ENCODE assay signal across 1 cellular context in the genomic region with DNA sequence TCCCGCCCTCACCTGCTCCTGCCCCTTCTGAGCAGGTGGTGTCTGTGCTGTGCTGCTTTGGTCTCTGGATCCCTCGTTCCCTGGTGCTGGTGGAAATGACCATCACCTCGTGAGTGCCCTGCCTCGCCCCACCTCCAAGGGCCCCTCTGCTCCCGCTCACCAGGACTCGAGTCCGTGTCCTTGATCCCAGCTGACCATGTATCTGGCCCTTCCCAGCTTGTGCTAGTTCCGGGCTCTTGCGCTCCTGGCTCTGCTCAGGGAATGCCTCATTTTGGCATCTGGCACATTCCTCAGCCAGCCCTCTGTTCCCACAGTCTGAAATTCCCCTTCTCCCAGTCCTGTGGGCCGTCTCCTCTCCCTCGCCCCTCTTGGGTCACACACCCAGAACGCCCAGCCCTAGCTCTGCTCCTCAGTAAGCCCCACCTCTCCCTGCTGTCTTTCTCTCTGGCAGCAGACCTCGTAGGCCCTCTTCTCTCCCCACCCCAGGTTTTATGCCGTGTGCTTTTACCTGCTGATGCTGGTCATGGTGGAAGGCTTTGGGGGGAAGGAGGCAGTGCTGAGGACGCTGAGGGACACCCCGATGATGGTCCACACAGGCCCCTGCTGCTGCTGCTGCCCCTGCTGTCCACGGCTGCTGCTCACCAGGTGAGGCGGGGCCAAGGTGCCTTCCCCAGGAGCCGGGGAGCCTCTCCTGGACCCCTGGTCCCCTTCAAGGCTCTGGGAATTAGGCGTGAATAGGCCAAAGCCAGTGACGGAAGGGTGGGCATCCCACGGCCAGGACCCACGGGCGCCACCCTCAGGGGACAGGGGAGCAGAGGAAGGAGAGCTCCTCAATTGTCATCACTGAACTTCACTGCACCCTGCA.
TF ChIP-seq lines count a peak whose summit lies in the region.

No MANE protein-coding gene starts in this region.

TF ChIP-seq in HepG2, 621 proteins besides CTCF, POLR2A, EP300 and RAD21 (continued from another document and continues in another):
- peak; percentile 81 for TF ChIP-seq TFDP1 (CRISPR knock-in tag; IDR thresholded peaks at IDR 0.05; ENCODE audit: borderline replicate concordance)
- no peak for TF ChIP-seq ZNF337 (CRISPR knock-in tag; IDR thresholded peaks at IDR 0.05; ENCODE audit: borderline replicate concordance, low read depth)
- TF ChIP-seq ZNF609 (CRISPR knock-in tag; IDR thresholded peaks at IDR 0.05; ENCODE audit: borderline replicate concordance), result peak; percentile 53; the same call in 1 of the 2 replicates
- TF ChIP-seq HNRNPH1 (optimal IDR thresholded peaks at IDR 0.05; ENCODE audit: low read depth, low read length), result no peak
- TF ChIP-seq, protein P1, sequence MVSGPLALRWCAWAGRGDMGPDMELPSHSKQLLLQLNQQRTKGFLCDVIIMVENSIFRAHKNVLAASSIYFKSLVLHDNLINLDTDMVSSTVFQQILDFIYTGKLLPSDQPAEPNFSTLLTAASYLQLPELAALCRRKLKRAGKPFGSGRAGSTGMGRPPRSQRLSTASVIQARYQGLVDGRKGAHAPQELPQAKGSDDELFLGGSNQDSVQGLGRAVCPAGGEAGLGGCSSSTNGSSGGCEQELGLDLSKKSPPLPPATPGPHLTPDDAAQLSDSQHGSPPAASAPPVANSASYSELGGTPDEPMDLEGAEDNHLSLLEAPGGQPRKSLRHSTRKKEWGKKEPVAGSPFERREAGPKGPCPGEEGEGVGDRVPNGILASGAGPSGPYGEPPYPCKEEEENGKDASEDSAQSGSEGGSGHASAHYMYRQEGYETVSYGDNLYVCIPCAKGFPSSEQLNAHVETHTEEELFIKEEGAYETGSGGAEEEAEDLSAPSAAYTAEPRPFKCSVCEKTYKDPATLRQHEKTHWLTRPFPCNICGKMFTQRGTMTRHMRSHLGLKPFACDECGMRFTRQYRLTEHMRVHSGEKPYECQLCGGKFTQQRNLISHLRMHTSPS (CRISPR knock-in tag; IDR thresholded peaks at IDR 0.05; ENCODE audit: low read depth), result peak; percentile 28; the same call in 1 of the 2 replicates
- no peak for TF ChIP-seq PTBP1 (IDR thresholded peaks at IDR 0.05; ENCODE audit: low read depth, low read length, poor library complexity, severe bottlenecking)
- TF ChIP-seq RXRA (CRISPR knock-in tag; IDR thresholded peaks at IDR 0.05), result peak; percentile 77
- TF ChIP-seq, protein P2, sequence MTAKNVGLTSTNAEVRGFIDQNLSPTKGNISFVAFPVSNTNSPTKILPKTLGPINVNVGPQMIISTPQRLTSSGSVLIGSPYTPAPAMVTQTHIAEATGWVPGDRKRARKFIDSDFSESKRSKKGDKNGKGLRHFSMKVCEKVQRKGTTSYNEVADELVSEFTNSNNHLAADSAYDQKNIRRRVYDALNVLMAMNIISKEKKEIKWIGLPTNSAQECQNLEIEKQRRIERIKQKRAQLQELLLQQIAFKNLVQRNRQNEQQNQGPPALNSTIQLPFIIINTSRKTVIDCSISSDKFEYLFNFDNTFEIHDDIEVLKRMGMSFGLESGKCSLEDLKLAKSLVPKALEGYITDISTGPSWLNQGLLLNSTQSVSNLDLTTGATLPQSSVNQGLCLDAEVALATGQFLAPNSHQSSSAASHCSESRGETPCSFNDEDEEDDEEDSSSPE (CRISPR knock-in tag; IDR thresholded peaks at IDR 0.05), result peak; percentile 81
- TF ChIP-seq ZNF619 (CRISPR knock-in tag; IDR thresholded peaks at IDR 0.05), result peak; percentile 55; the same call in 1 of the 2 replicates
- TF ChIP-seq FOXA3 (CRISPR knock-in tag; IDR thresholded peaks at IDR 0.05), result 0 out of 2 replicates have a peak, but pooled peaks have one; percentile 40
- TF ChIP-seq MYPOP (CRISPR knock-in tag; IDR thresholded peaks at IDR 0.05), result peak; percentile 61; the same call in 1 of the 2 replicates
- TF ChIP-seq PRPF4 (IDR thresholded peaks at IDR 0.05; ENCODE audit: low read depth, low read length, poor library complexity, severe bottlenecking), result no peak
- peak; percentile 91 for TF ChIP-seq ZNF768 (CRISPR knock-in tag; IDR thresholded peaks at IDR 0.05)
- TF ChIP-seq, protein P3, sequence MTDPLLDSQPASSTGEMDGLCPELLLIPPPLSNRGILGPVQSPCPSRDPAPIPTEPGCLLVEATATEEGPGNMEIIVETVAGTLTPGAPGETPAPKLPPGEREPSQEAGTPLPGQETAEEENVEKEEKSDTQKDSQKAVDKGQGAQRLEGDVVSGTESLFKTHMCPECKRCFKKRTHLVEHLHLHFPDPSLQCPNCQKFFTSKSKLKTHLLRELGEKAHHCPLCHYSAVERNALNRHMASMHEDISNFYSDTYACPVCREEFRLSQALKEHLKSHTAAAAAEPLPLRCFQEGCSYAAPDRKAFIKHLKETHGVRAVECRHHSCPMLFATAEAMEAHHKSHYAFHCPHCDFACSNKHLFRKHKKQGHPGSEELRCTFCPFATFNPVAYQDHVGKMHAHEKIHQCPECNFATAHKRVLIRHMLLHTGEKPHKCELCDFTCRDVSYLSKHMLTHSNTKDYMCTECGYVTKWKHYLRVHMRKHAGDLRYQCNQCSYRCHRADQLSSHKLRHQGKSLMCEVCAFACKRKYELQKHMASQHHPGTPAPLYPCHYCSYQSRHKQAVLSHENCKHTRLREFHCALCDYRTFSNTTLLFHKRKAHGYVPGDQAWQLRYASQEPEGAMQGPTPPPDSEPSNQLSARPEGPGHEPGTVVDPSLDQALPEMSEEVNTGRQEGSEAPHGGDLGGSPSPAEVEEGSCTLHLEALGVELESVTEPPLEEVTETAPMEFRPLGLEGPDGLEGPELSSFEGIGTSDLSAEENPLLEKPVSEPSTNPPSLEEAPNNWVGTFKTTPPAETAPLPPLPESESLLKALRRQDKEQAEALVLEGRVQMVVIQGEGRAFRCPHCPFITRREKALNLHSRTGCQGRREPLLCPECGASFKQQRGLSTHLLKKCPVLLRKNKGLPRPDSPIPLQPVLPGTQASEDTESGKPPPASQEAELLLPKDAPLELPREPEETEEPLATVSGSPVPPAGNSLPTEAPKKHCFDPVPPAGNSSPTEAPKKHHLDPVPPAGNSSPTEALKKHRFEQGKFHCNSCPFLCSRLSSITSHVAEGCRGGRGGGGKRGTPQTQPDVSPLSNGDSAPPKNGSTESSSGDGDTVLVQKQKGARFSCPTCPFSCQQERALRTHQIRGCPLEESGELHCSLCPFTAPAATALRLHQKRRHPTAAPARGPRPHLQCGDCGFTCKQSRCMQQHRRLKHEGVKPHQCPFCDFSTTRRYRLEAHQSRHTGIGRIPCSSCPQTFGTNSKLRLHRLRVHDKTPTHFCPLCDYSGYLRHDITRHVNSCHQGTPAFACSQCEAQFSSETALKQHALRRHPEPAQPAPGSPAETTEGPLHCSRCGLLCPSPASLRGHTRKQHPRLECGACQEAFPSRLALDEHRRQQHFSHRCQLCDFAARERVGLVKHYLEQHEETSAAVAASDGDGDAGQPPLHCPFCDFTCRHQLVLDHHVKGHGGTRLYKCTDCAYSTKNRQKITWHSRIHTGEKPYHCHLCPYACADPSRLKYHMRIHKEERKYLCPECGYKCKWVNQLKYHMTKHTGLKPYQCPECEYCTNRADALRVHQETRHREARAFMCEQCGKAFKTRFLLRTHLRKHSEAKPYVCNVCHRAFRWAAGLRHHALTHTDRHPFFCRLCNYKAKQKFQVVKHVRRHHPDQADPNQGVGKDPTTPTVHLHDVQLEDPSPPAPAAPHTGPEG (CRISPR knock-in tag; IDR thresholded peaks at IDR 0.05), result no peak
- no peak for TF ChIP-seq TBX3 (IDR thresholded peaks at IDR 0.05; ENCODE audit: borderline replicate concordance)
- TF ChIP-seq ZNF670 (CRISPR knock-in tag; IDR thresholded peaks at IDR 0.05; ENCODE audit: borderline replicate concordance), result no peak
- no peak for TF ChIP-seq ZNF414 (CRISPR knock-in tag; IDR thresholded peaks at IDR 0.05)
- TF ChIP-seq HBP1 (CRISPR knock-in tag; IDR thresholded peaks at IDR 0.05; ENCODE audit: low read depth), result peak; percentile 58; the same call in 1 of the 2 replicates
- no peak for TF ChIP-seq SATB2 (CRISPR knock-in tag; IDR thresholded peaks at IDR 0.05)
- peak; percentile 52 for TF ChIP-seq PHF21A (CRISPR knock-in tag; IDR thresholded peaks at IDR 0.05)
- TF ChIP-seq ZFP90 (CRISPR knock-in tag; IDR thresholded peaks at IDR 0.05; ENCODE audit: borderline replicate concordance), result no peak
- TF ChIP-seq SRY (CRISPR knock-in tag; IDR thresholded peaks at IDR 0.05), result no peak
- TF ChIP-seq ZNF207 (IDR thresholded peaks at IDR 0.05; ENCODE audit: borderline replicate concordance), result no peak
- TF ChIP-seq TOPORS (CRISPR knock-in tag; IDR thresholded peaks at IDR 0.05), result peak; percentile 85; the same call in 1 of the 2 replicates
- TF ChIP-seq, protein P4, sequence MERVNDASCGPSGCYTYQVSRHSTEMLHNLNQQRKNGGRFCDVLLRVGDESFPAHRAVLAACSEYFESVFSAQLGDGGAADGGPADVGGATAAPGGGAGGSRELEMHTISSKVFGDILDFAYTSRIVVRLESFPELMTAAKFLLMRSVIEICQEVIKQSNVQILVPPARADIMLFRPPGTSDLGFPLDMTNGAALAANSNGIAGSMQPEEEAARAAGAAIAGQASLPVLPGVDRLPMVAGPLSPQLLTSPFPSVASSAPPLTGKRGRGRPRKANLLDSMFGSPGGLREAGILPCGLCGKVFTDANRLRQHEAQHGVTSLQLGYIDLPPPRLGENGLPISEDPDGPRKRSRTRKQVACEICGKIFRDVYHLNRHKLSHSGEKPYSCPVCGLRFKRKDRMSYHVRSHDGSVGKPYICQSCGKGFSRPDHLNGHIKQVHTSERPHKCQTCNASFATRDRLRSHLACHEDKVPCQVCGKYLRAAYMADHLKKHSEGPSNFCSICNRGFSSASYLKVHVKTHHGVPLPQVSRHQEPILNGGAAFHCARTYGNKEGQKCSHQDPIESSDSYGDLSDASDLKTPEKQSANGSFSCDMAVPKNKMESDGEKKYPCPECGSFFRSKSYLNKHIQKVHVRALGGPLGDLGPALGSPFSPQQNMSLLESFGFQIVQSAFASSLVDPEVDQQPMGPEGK (CRISPR knock-in tag; IDR thresholded peaks at IDR 0.05), result 0 out of 2 replicates have a peak, but pooled peaks have one; percentile 49
